ENCODE assay signal across 15 cellular contexts in genomic region chr10:116687633-116688032, GRCh38. TPM values are rescaled to one million over a fixed set of nuclear protein-coding genes. Genes with fewer than 3 reads are reported as not detected.
A peak's percentile ranks its signal among the peaks of the same experiment; 100 is the strongest.
DNase-seq lines count a peak whose midpoint lies in the region; ATAC-seq and TF ChIP-seq lines count a peak whose summit lies in the region.
"Had no signal": no experiment of that assay in that cellular context is flagged by ENCODE, and none has a peak within 500 bp of the region (broad histone marks: within the 10 kb centered on the region; RNA-seq: fewer than 3 reads in every experiment).

No MANE protein-coding gene starts in this region.

- no peak overlapping the region for H2BK20ac ChIP-seq in IMR-90 (ENCODE audit: low read depth, low read length)

- 83% methylated on average over 3 of the region's 6 CpGs; no CpG with 5 or more reads in 1 of the 2 experiments for WGBS in IMR-90 (ENCODE audit: extremely low coverage in 2 of 2, insufficient read length in 1 of 2), 2 experiments

- H3K9me1 ChIP-seq in IMR-90 (ENCODE audit: insufficient read depth, low read length): peaks cover 9% of the 10 kb centered on the region

- in situ Hi-C loops in IMR-90 (cut with MboI; ENCODE audit: low sequenced_read_pairs): no loop called here

- no peaks in the 10 kb centered on the region for H3K36me3 ChIP-seq in IMR-90 (ENCODE audit: control insufficient read depth, insufficient read depth, low read length)
- H3K36me3 ChIP-seq: BE2C had no signal

- H4K20me1 ChIP-seq in IMR-90 (ENCODE audit: insufficient read depth, low read length): no peaks in the 10 kb centered on the region

- no peak for TF ChIP-seq CTCF in AG04450 (IDR thresholded peaks at IDR 0.05; ENCODE audit: low read depth, low read length)
- TF ChIP-seq CTCF in IMR-90 (conservative IDR thresholded peaks at IDR 0.05; ENCODE audit: low read depth, low read length): no peak
- no peak for TF ChIP-seq CTCF in neural crest cell (conservative IDR thresholded peaks at IDR 0.05)
- TF ChIP-seq CTCF in CD14-positive monocyte (IDR thresholded peaks at IDR 0.05): no peak

- POLR2A ChIA-PET in AG04450 (lab: Yijun Ruan, JAX) (interaction anchor here (2.9 kb wide), 1 partner anchor 55 kb away, joined by 6 read pairs; the partner anchor contains the start of gene HSPA12A), IMR-90 (lab: Charles Lee; ENCODE audit: unreplicated experiment) (no interaction called here)

- H3K9me3 ChIP-seq in AG04450 (ENCODE audit: control insufficient read depth, insufficient read depth, low read length): no peaks in the 10 kb centered on the region
- H3K9me3 ChIP-seq in IMR-90 (ENCODE audit: control insufficient read depth, insufficient read depth, low read length): no peaks in the 10 kb centered on the region
- H3K9me3 ChIP-seq: BE2C had no signal

- H3K27me3 Mint-ChIP-seq in neural crest cell (ENCODE audit: low read depth) (no peaks in the 10 kb centered on the region), CD14-positive monocyte (ENCODE audit: low read depth in 3 of 3) (peaks cover 5 to 16% (median 7%) of the 10 kb centered on the region in 3 donors)

- no peak overlapping the region for H2BK15ac ChIP-seq in IMR-90 (ENCODE audit: low read depth, low read length)

- H3K4me1 Mint-ChIP-seq in neural crest cell (peaks cover 10% of the 10 kb centered on the region), CD14-positive monocyte (peaks cover 1% of the 10 kb centered on the region)

- H3K23ac ChIP-seq in IMR-90 (ENCODE audit: low read depth, low read length): no peak overlapping the region

- H3K18ac ChIP-seq in IMR-90 (ENCODE audit: low read depth, low read length): no peak overlapping the region

- H3K27ac Mint-ChIP-seq in neural crest cell (ENCODE audit: unreplicated experiment) (peak overlapping the region; percentile 39), CD14-positive monocyte (no peak overlapping the region)
- H3K27ac Mint-ChIP-seq: CD8-positive, alpha-beta T cell had no signal

- no peak overlapping the region for H2AK5ac ChIP-seq in IMR-90 (ENCODE audit: low read depth, low read length)

- H4K8ac ChIP-seq in IMR-90 (ENCODE audit: low read depth in 2 of 2, low read length in 2 of 2): no peak overlapping the region

- H3K4me1 ChIP-seq in IMR-90 (ENCODE audit: control insufficient read depth, insufficient read depth, low read length): peaks cover 14% of the 10 kb centered on the region
- H3K4me1 ChIP-seq: BE2C had no signal

- H3K79me1 ChIP-seq in IMR-90 (ENCODE audit: low read depth in 1 of 2, low read length in 2 of 2): 0 out of 4 replicates have a peak, but pooled peaks cover 0 to 3% of the 10 kb centered on the region in 2 experiments

- no peak overlapping the region for H2BK5ac ChIP-seq in IMR-90 (ENCODE audit: low read depth, low read length, poor library complexity, severe bottlenecking)

- dilution Hi-C loops in IMR-90 (cut with HindIII; ENCODE audit: low sequenced_read_pairs, unreplicated experiment): loop anchor here (25.0 kb wide), 1 partner anchor 100 kb away; no protein-coding TSS in a partner anchor

- no peak for TF ChIP-seq POLR2A in IMR-90 (IDR thresholded peaks at IDR 0.05; ENCODE audit: low read depth, low read length)

- no peak overlapping the region for H3K9ac ChIP-seq in IMR-90 (ENCODE audit: low read depth, low read length)

- no peaks in the 10 kb centered on the region for H3K27me3 ChIP-seq in AG04450 (ENCODE audit: control insufficient read depth, insufficient read depth, low read length)
- no peaks in the 10 kb centered on the region for H3K27me3 ChIP-seq in IMR-90 (ENCODE audit: control insufficient read depth, insufficient read depth, low read length)
- H3K27me3 ChIP-seq: BE2C had no signal

- peak overlapping the region; percentile 47; the same call in 1 of the 2 replicates for H3K4ac ChIP-seq in IMR-90 (ENCODE audit: low read depth, low read length)

- no peak overlapping the region for H4K91ac ChIP-seq in IMR-90 (ENCODE audit: insufficient read depth, low read depth, low read length)

- H2AFZ ChIP-seq in IMR-90 (replicated peaks; ENCODE audit: low read length, poor library complexity): no peak overlapping the region
- H2AFZ ChIP-seq: GM23338 had no signal

- H3K36me3 Mint-ChIP-seq in neural crest cell (ENCODE audit: low read depth) (no peaks in the 10 kb centered on the region), CD14-positive monocyte (no peaks in the 10 kb centered on the region)
- H3K36me3 Mint-ChIP-seq: CD8-positive, alpha-beta T cell had no signal

- H3K27ac ChIP-seq in AG04450 (ENCODE audit: low read depth, low read length) (peak overlapping the region; percentile 21), IMR-90 (ENCODE audit: insufficient read depth, low read length) (no peak overlapping the region)
- H3K27ac ChIP-seq: C4-2B had no signal

- H3K9me3 Mint-ChIP-seq in neural crest cell (no peaks in the 10 kb centered on the region), CD14-positive monocyte (peaks cover 0 to 2% (median 0%) of the 10 kb centered on the region in 7 donors)
- H3K9me3 Mint-ChIP-seq: CD8-positive, alpha-beta T cell had no signal

- H4K5ac ChIP-seq in IMR-90 (ENCODE audit: low read depth, low read length): no peak overlapping the region

- no peak for TF ChIP-seq RAD21 in IMR-90 (IDR thresholded peaks at IDR 0.05; ENCODE audit: low read length)

- DNase-seq in AG04450 (ENCODE audit: low read depth, low spot score) (no peak), IMR-90 (no peak), left ventricle myocardium superior (peak; percentile 50), neural crest cell (ENCODE audit: low read depth, low spot score) (no peak), NCI-H226 (no peak), CD14-positive monocyte (ENCODE audit: low spot score) (no peak)
- DNase-seq: BE2C; CD8-positive, alpha-beta T cell; COR-L47; DMS153; DMS79 treated with DMSO at 0.1 percent for 48 hours; H7 had no signal

- H2AK9ac ChIP-seq in IMR-90 (replicated peaks; ENCODE audit: low read depth, low read length, poor library complexity): no peak overlapping the region

- H3K4me3 Mint-ChIP-seq in neural crest cell: no peak overlapping the region
- H3K4me3 Mint-ChIP-seq in CD14-positive monocyte: no peak overlapping the region
- H3K4me3 Mint-ChIP-seq: CD8-positive, alpha-beta T cell; GM23338 had no signal

- no peak overlapping the region for H2BK120ac ChIP-seq in IMR-90 (ENCODE audit: low read depth, low read length)

- no TSS peak for BruUV-seq in IMR-90 (replicated peaks; lab: Mats Ljungman, UMichigan)

- H3K4me2 ChIP-seq in IMR-90 (ENCODE audit: low read depth, low read length): no peak overlapping the region
- H3K4me2 ChIP-seq: GM23338 had no signal

- CTCF ChIA-PET in AG04450 (lab: Charles Lee) (interaction anchor here (1.0 to 17.5 kb wide), 5 partner anchors 55 to 487 kb away, joined by 3 to 426 read pairs (median 5); no protein-coding TSS in a partner anchor), IMR-90 (lab: Yijun Ruan, JAX) (interaction anchor here (1.2 to 4.9 kb wide), 3 partner anchors 89 to 109 kb away, joined by 3 to 39 read pairs (median 4); no protein-coding TSS in a partner anchor)

- no peak overlapping the region for H3K14ac ChIP-seq in IMR-90 (replicated peaks; ENCODE audit: low read depth, low read length)

- H3K4me3 ChIP-seq in AG04450 (ENCODE audit: low read depth, low read length): no peak overlapping the region
- H3K4me3 ChIP-seq in IMR-90 (ENCODE audit: insufficient read depth, low read depth, low read length): no peak overlapping the region
- H3K4me3 ChIP-seq: GM23338 had no signal

- no peak for ATAC-seq in IMR-90 (ENCODE audit: low read depth)
- peak; percentile 50 for ATAC-seq in left ventricle myocardium superior
- no peak for ATAC-seq in HG02870 (IDR thresholded peaks at IDR 0.05; ENCODE audit: unreplicated experiment)
- ATAC-seq: CD8-positive, alpha-beta T cell; GM23338 had no signal

- no peak overlapping the region; the same call in 1 of the 2 replicates for H3K56ac ChIP-seq in IMR-90 (ENCODE audit: extremely low read depth, insufficient read depth, low read length)

- intact Hi-C loops in IMR-90 (cut with micrococcal nuclease): loop anchor here (2.0 kb wide), 1 partner anchor 487 kb away; no protein-coding TSS in a partner anchor
- intact Hi-C loops in left ventricle myocardium superior (cut with micrococcal nuclease): no loop called here
- intact Hi-C loops in CD14-positive monocyte (cut with micrococcal nuclease): no loop called here

TF ChIP-seq in IMR-90, 13 proteins besides CTCF, POLR2A, EP300 and RAD21:
- no peak for TF ChIP-seq USF2 (IDR thresholded peaks at IDR 0.05; ENCODE audit: low read depth, low read length)
TF ChIP-seq in IMR-90: peak in this region for 0.

RNA-seq across cellular contexts. Expression of gene HSPA12A, which starts 54.7 kb away (rescaled TPM):
- polyA plus RNA-seq in AG04450 (2011; rRNA removed) (20.0 and 20.5 TPM in 2 replicates), IMR-90 (2012; rRNA removed) (14.6 and 16.7 TPM in 2 replicates), CD14-positive monocyte (not detected)
- 27.4 and 30.3 TPM in 2 replicates for polyA minus RNA-seq in AG04450 (2011; rRNA and poly(A)+ RNA removed)
- total RNA-seq in IMR-90 (2012; rRNA removed) (16.1 and 18.6 TPM in 2 replicates), left ventricle myocardium superior (22.5 TPM), neural crest cell (7.4 and 7.6 TPM in 2 replicates)
- 6.6 and 6.9 TPM in 2 replicates for polyA plus RNA-seq in IMR-90 (2012; cell fraction: cytosol; rRNA removed)
- polyA plus RNA-seq in IMR-90 (2012; cell fraction: nucleus; rRNA removed; ENCODE audit: low replicate concordance): 34.4 and 57.2 TPM in 2 replicates
